In genomic region chr13:39655569-39656324, GRCh38 we compare ENCODE assay signal across 8 cellular contexts. TPM values are rescaled to one million over a fixed set of nuclear protein-coding genes. Genes with fewer than 3 reads are reported as not detected.
A peak's percentile ranks its signal among the peaks of the same experiment; 100 is the strongest.
DNase-seq lines count a peak whose midpoint lies in the region; ATAC-seq and TF ChIP-seq lines count a peak whose summit lies in the region.

COG6 (plus strand) TSS chr13:39655662; CDS start chr13:39655727, 65 bp downstream.

- H3K27ac Mint-ChIP-seq in activated naive CD4-positive, alpha-beta T cell treated with anti-CD3 and anti-CD28 coated beads, Interleukin-2, amount 50 U/mL, for 72 hours = peak within 1 kb of the TSS; percentile 91 to 96
- peak within 1 kb of the TSS; percentile 85 for H3K27ac Mint-ChIP-seq in osteocyte (ENCODE audit: unreplicated experiment)

- peak within 1 kb of the TSS; percentile 94 for H3K4me3 Mint-ChIP-seq in osteocyte (ENCODE audit: unreplicated experiment)

- CTCF ChIA-PET in SK-N-SH (lab: Yijun Ruan, JAX) = interaction anchor here (1.3 to 1.8 kb wide), 3 partner anchors 21 to 1122 kb away, joined by 3 to 5 read pairs (median 4); no protein-coding TSS in a partner anchor

- no peaks in the 10 kb centered on the region; a peak in 1 of 4 replicates for H3K4me1 ChIP-seq in SK-N-SH (ENCODE audit: control insufficient read depth in 1 of 2, insufficient read depth in 2 of 2, low read depth in 1 of 2, low read length in 1 of 2)
- H3K4me1 ChIP-seq in thoracic aorta (ENCODE audit: control insufficient read depth in 1 of 2, low read depth in 2 of 2) = peaks cover 0 to 21% of the 10 kb centered on the region in 2 donors

- ATAC-seq in HG02571 (IDR thresholded peaks at IDR 0.05; ENCODE audit: unreplicated experiment) = peak; percentile 93
- ATAC-seq in activated naive CD4-positive, alpha-beta T cell treated with anti-CD3 and anti-CD28 coated beads, Interleukin-2, amount 50 U/mL, for 72 hours = peak; percentile 95 to 96
- peak; percentile 55 for ATAC-seq in thoracic aorta (ENCODE audit: insufficient number of reproducible peaks, low FRiP score, low read depth)

- H3K36me3 Mint-ChIP-seq in activated naive CD4-positive, alpha-beta T cell treated with anti-CD3 and anti-CD28 coated beads, Interleukin-2, amount 50 U/mL, for 72 hours = peaks cover 10 to 15% of the 10 kb centered on the region in 2 donors
- no peaks in the 10 kb centered on the region for H3K36me3 Mint-ChIP-seq in osteocyte (ENCODE audit: unreplicated experiment)

- no peak for TF ChIP-seq RAD21 in SK-N-SH (IDR thresholded peaks at IDR 0.05; ENCODE audit: low read length)

- no peaks in the 10 kb centered on the region for H3K9me2 ChIP-seq in SK-N-SH

- H3K27me3 ChIP-seq in SK-N-SH (ENCODE audit: insufficient read depth) = no peaks in the 10 kb centered on the region
- no peaks in the 10 kb centered on the region for H3K27me3 ChIP-seq in thoracic aorta (replicated peaks; ENCODE audit: insufficient read depth)

- peak; percentile 86 for TF ChIP-seq POLR2A in NB4 (IDR thresholded peaks at IDR 0.05; ENCODE audit: extremely low read depth, insufficient read length)

- H3K9me3 Mint-ChIP-seq in activated naive CD4-positive, alpha-beta T cell treated with anti-CD3 and anti-CD28 coated beads, Interleukin-2, amount 50 U/mL, for 72 hours = peaks cover 7 to 9% of the 10 kb centered on the region in 2 donors
- H3K9me3 Mint-ChIP-seq in osteocyte (ENCODE audit: unreplicated experiment) = peaks cover 4% of the 10 kb centered on the region

- no peaks in the 10 kb centered on the region for H3K27me3 Mint-ChIP-seq in osteocyte (ENCODE audit: unreplicated experiment)

- H3K4me3 ChIP-seq in GM12864 (ENCODE audit: low read depth, low read length) (peak within 1 kb of the TSS; percentile 76), NB4 (ENCODE audit: low read depth, low read length) (peak within 1 kb of the TSS; percentile 87), SK-N-SH (ENCODE audit: low read depth in 2 of 2, low read length in 1 of 2) (peak within 1 kb of the TSS; percentile 90 to 98), thoracic aorta (peak within 1 kb of the TSS; percentile 83)

- POLR2A ChIA-PET in SK-N-SH (lab: Yijun Ruan, JAX) = no interaction called here

- TF ChIP-seq CTCF in GM12864 (IDR thresholded peaks at IDR 0.05; ENCODE audit: low read depth, low read length, missing control alignments) = peak; percentile 20
- TF ChIP-seq CTCF in NB4 (IDR thresholded peaks at IDR 0.05; ENCODE audit: low read depth, low read length) = no peak
- TF ChIP-seq CTCF in SK-N-SH (IDR thresholded peaks at IDR 0.05) = peak; percentile 23
- peak; percentile 28 for TF ChIP-seq CTCF in osteocyte (IDR thresholded peaks at IDR 0.05)
- no peak for TF ChIP-seq CTCF in thoracic aorta (IDR thresholded peaks at IDR 0.05)

- peak within 1 kb of the TSS; percentile 93 for H2AFZ ChIP-seq in SK-N-SH (ENCODE audit: low read depth)

- peaks cover 22% of the 10 kb centered on the region for H3K4me1 Mint-ChIP-seq in osteocyte (ENCODE audit: unreplicated experiment)

- no peak for TF ChIP-seq EP300 in SK-N-SH (IDR thresholded peaks at IDR 0.05; ENCODE audit: borderline replicate concordance in 1 of 2, low read depth in 1 of 2, low read length in 1 of 2)

- intact Hi-C loops in head of caudate nucleus (cut with DNase I) = loop anchor here (5.0 kb wide), 1 partner anchor 618 kb away; the partner anchor contains the start of genes NHLRC3 and PROSER1

- H3K36me3 ChIP-seq in SK-N-SH (replicated peaks in 1 of 2; ENCODE audit: control insufficient read depth in 1 of 2, insufficient read depth in 2 of 2, low read length in 1 of 2) (peaks cover 14 to 15% of the 10 kb centered on the region in 2 experiments), thoracic aorta (no peaks in the 10 kb centered on the region)

- H4K20me1 ChIP-seq in SK-N-SH (ENCODE audit: insufficient read depth) = no peaks in the 10 kb centered on the region

- peak within 1 kb of the TSS; percentile 75 for H3K9ac ChIP-seq in SK-N-SH

- H3F3A ChIP-seq in SK-N-SH (replicated peaks; ENCODE audit: insufficient read depth) = no peaks in the 10 kb centered on the region

- H3K79me2 ChIP-seq in SK-N-SH (ENCODE audit: insufficient read depth) = peaks cover 28% of the 10 kb centered on the region

- peak; percentile 73 for DNase-seq in GM12864 (ENCODE audit: low read depth)
- peak; percentile 93 for DNase-seq in NB4 (ENCODE audit: low read depth)
- DNase-seq in SK-N-SH = peak; percentile 94
- DNase-seq in activated naive CD4-positive, alpha-beta T cell treated with anti-CD3 and anti-CD28 coated beads, Interleukin-2, amount 50 U/mL, for 72 hours (ENCODE audit: low spot score in 2 of 2) = peak; percentile 95 to 97
- peak; percentile 84 to 98 (median 94) for DNase-seq in head of caudate nucleus
- DNase-seq in osteocyte (ENCODE audit: extremely low spot score, unreplicated experiment) = peak; percentile 97
- peak; percentile 64 for DNase-seq in thoracic aorta (ENCODE audit: low spot score)

- H3K27ac ChIP-seq in SK-N-SH (ENCODE audit: low read depth in 2 of 2, low read length in 1 of 2) (peak within 1 kb of the TSS; percentile 38 to 76; a peak in 3 of 4 replicates), thoracic aorta (peak within 1 kb of the TSS; percentile 29 to 54)

- peak within 1 kb of the TSS; percentile 95 for H3K4me2 ChIP-seq in SK-N-SH

- under 1% methylated on average over 25 of the region's 59 CpGs for WGBS in SK-N-SH (ENCODE audit: low lambda C conversion rate)

- no peaks in the 10 kb centered on the region for H3K9me3 ChIP-seq in SK-N-SH
- no peaks in the 10 kb centered on the region for H3K9me3 ChIP-seq in thoracic aorta

TF ChIP-seq in SK-N-SH, 30 proteins besides CTCF, POLR2A, EP300 and RAD21:
- TF ChIP-seq NRF1 (IDR thresholded peaks at IDR 0.05; ENCODE audit: low read depth, low read length) = peak; percentile 93
- TF ChIP-seq SIN3A (IDR thresholded peaks at IDR 0.05; ENCODE audit: borderline replicate concordance, low read depth, low read length) = no peak
- TF ChIP-seq MAX (IDR thresholded peaks at IDR 0.05; ENCODE audit: low read depth) = 0 out of 2 replicates have a peak, but pooled peaks have one; percentile 49
- peak; percentile 72 for TF ChIP-seq GATA2 (CRISPR knock-in tag; IDR thresholded peaks at IDR 0.05)
- 0 out of 2 replicates have a peak, but pooled peaks have one; percentile 43 for TF ChIP-seq TAF1 (IDR thresholded peaks at IDR 0.05; ENCODE audit: borderline replicate concordance, low read depth, low read length)
- peak; percentile 21; the same call in 1 of the 2 replicates for TF ChIP-seq POLR2AphosphoS5 (IDR thresholded peaks at IDR 0.05; ENCODE audit: low read depth, low read length)
- peak; percentile 67 for TF ChIP-seq MXI1 (IDR thresholded peaks at IDR 0.05; ENCODE audit: low read depth, low read length)
- peak; percentile 63 for TF ChIP-seq ELF1 (IDR thresholded peaks at IDR 0.05)
- no peak for TF ChIP-seq FOXM1 (IDR thresholded peaks at IDR 0.05; ENCODE audit: low read depth)
- TF ChIP-seq ZBTB33 (IDR thresholded peaks at IDR 0.05; ENCODE audit: borderline replicate concordance, low read depth) = no peak
- TF ChIP-seq YY1 (IDR thresholded peaks at IDR 0.05; ENCODE audit: low read depth) = no peak

RNA-seq across cellular contexts. Expression of gene COG6, which starts in this region (rescaled TPM):
- polyA plus RNA-seq in SK-N-SH (2012; rRNA removed) = 13.1 and 16.9 TPM in 2 replicates
- 14.8 and 15.9 TPM in 2 replicates for polyA plus RNA-seq in SK-N-SH (2012; cell fraction: cytosol; rRNA removed)
- 7.9 and 16.7 TPM in 2 replicates for polyA plus RNA-seq in SK-N-SH (2012; cell fraction: nucleus; rRNA removed)
- total RNA-seq in activated naive CD4-positive, alpha-beta T cell treated with anti-CD3 and anti-CD28 coated beads, Interleukin-2, amount 50 U/mL, for 72 hours = 10 to 100 TPM; 42.0 to 47.0 TPM
- total RNA-seq in osteocyte (38.7 and 42.4 TPM in 2 replicates), thoracic aorta (10 to 100 TPM; 28.9 to 42.4 TPM)

Comparison
In these comparisons a context has a peak if more than half of its experiments do, and no peak if none do; other contexts are left out.
1. Peak in every context shown above with its lines: DNase-seq, ATAC-seq, H3K4me3 ChIP-seq and H3K27ac ChIP-seq.
2. CTCF ChIP-seq: peak in GM12864 (single experiment), SK-N-SH (single experiment) and osteocyte (single experiment); none in NB4 (single experiment) and thoracic aorta (single experiment).